14 cellular contexts compared by ENCODE assay signal in genomic region chr14:99698642-99699041, GRCh38.
"Had no signal": no experiment of that assay in that cellular context is flagged by ENCODE, and none has a peak within 500 bp of the region (broad histone marks: within the 10 kb centered on the region; RNA-seq: fewer than 3 reads in every experiment).

No MANE protein-coding gene starts in this region.

- DNase-seq: activated CD4-positive, alpha-beta T cell treated with anti-CD3 and anti-CD28 coated beads, Interleukin-2, amount 50 U/mL, for 4 hours; activated gamma-delta T cell treated with Interleukin-2 at 50 U/mL for 16 hours; activated T-cell treated with anti-CD3 and anti-CD28 coated beads, Interleukin-2, amount 50 U/mL, for 1 hour; cortex of kidney; heart left ventricle; naive B cell; occipital lobe; posterior cingulate gyrus; retina; stimulated activated CD4-positive, alpha-beta T cell treated with anti-CD3 and anti-CD28 coated beads, Interleukin-4, amount 100 ng/mL, for 24 hours; stimulated activated naive CD4-positive, alpha-beta T cell treated with Interleukin-2 at 50 U/mL for 16 hours; T-helper 1 cell; upper lobe of left lung had no signal

- ATAC-seq: heart left ventricle had no signal

- H3K4me1 Mint-ChIP-seq: naive B cell had no signal

- H3K27ac Mint-ChIP-seq: activated naive CD4-positive, alpha-beta T cell treated with anti-CD3 and anti-CD28 coated beads, Interleukin-2, amount 50 U/mL, for 24 hours; naive B cell had no signal

- H3K4me3 Mint-ChIP-seq: activated naive CD4-positive, alpha-beta T cell treated with anti-CD3 and anti-CD28 coated beads, Interleukin-2, amount 50 U/mL, for 24 hours; naive B cell had no signal
